18 cellular contexts compared by ENCODE assay signal in the genomic region with DNA sequence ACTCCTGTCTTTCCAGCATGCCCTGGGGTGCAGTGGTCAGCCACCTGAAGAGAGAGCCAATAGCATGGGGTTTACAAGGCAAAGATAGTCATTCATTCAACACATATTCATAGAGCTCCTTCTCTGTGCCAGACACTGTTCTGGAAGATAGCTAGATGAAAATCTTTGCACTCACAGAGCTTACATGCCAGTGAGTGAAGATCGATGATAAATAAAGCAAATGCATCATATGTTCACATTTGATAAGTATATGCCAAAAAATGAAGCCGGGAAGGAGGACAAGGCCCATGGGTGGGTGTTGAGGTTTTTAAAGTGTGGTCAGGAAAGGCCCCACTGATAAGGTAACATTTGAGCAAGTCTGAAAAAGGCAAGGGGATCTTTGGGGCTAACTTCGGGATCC.
"Had no signal": no experiment of that assay in that cellular context is flagged by ENCODE, and none has a peak within 500 bp of the region (broad histone marks: within the 10 kb centered on the region; RNA-seq: fewer than 3 reads in every experiment).

No MANE protein-coding gene starts in this region.

- ATAC-seq: foreskin keratinocyte; left colon; naive thymus-derived CD8-positive, alpha-beta T cell; stimulated activated effector memory CD8-positive, alpha-beta T cell treated with anti-CD3 and anti-CD28 coated beads, Interleukin-12 subunit alpha, Interleukin-12 subunit beta, amount 100 ng/mL, for 72 hours; stimulated activated naive CD8-positive, alpha-beta T cell treated with anti-CD3 and anti-CD28 coated beads, Interleukin-15, Interleukin-2, amounts not matched to agents 100 U/mL and 50 U/mL, for 24 hours had no signal

- H3K9me3 ChIP-seq: colonic mucosa, suprapubic skin, thyroid gland, upper lobe of left lung, uterus had no signal

- DNase-seq: colonic mucosa; dermis blood vessel endothelial cell; foreskin keratinocyte; head of caudate nucleus; hippocampal formation; left colon; mammary epithelial cell; naive thymus-derived CD8-positive, alpha-beta T cell; posterior cingulate gyrus; small intestine; stimulated activated CD4-positive, alpha-beta T cell treated with anti-CD3 and anti-CD28 coated beads, Interleukin-4, amount 100 ng/mL, for 1 hour; stimulated activated CD8-positive, alpha-beta memory T cell treated with anti-CD3 and anti-CD28 coated beads, Interleukin-4, amount 100 ng/mL, for 48 hours; stimulated activated naive CD8-positive, alpha-beta T cell treated with anti-CD3 and anti-CD28 coated beads, Interleukin-15, Interleukin-2, amounts not matched to agents 100 U/mL and 50 U/mL, for 24 hours; thyroid gland; upper lobe of left lung; uterus had no signal

- H3K4me1 ChIP-seq: colonic mucosa, foreskin keratinocyte, thyroid gland, uterus had no signal

- H3K4me3 ChIP-seq: colonic mucosa, suprapubic skin, thyroid gland, upper lobe of left lung, uterus had no signal

- H3K27ac ChIP-seq: colonic mucosa, foreskin keratinocyte, suprapubic skin, thyroid gland, upper lobe of left lung, uterus had no signal

- H3K27me3 ChIP-seq: colonic mucosa, foreskin keratinocyte, suprapubic skin, thyroid gland, upper lobe of left lung, uterus had no signal

- H3K36me3 ChIP-seq: colonic mucosa, suprapubic skin, thyroid gland, upper lobe of left lung, uterus had no signal

- FAIRE-seq: small intestine had no signal
